Comparison of ENCODE assay signal across 1 cellular context in the genomic region with DNA sequence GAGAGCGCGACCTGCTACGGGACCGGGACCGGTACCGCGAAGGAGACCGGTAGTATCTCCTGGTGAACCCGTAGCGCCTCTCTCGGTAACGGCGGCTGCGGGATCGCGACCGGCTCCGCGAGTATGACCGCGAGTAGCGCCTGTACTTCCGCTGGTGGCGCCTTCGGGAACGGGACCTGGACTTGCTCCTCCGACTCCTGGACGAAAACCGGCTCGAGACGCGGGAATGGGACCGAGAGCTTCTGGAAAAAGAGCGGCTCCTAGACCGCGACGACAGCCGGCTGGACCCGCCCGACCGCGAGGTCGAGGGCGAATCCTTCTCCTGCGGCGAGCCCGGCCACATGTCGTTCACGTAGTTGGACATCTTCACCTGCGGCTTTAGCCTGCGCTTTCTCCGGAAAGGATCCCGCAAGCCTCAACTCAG.
TF ChIP-seq lines count a peak whose summit lies in the region.

No MANE protein-coding gene starts in this region.

TF ChIP-seq in A549, 52 proteins besides CTCF, POLR2A, EP300 and RAD21 (continued from another document):
- TF ChIP-seq, protein P1, sequence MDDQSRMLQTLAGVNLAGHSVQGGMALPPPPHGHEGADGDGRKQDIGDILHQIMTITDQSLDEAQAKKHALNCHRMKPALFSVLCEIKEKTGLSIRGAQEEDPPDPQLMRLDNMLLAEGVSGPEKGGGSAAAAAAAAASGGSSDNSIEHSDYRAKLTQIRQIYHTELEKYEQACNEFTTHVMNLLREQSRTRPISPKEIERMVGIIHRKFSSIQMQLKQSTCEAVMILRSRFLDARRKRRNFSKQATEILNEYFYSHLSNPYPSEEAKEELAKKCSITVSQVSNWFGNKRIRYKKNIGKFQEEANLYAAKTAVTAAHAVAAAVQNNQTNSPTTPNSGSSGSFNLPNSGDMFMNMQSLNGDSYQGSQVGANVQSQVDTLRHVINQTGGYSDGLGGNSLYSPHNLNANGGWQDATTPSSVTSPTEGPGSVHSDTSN (IDR thresholded peaks at IDR 0.05): no peak
- TF ChIP-seq, protein P2, sequence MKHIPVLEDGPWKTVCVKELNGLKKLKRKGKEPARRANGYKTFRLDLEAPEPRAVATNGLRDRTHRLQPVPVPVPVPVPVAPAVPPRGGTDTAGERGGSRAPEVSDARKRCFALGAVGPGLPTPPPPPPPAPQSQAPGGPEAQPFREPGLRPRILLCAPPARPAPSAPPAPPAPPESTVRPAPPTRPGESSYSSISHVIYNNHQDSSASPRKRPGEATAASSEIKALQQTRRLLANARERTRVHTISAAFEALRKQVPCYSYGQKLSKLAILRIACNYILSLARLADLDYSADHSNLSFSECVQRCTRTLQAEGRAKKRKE (CRISPR knock-in tag; IDR thresholded peaks at IDR 0.05; ENCODE audit: low read depth): no peak
- no peak for TF ChIP-seq RFX5 (IDR thresholded peaks at IDR 0.05)
- TF ChIP-seq NPAS2 (CRISPR knock-in tag; IDR thresholded peaks at IDR 0.05; ENCODE audit: borderline replicate concordance): no peak
- no peak for TF ChIP-seq RARB (CRISPR knock-in tag; IDR thresholded peaks at IDR 0.05)
